Comparison of ENCODE assay signal across 24 cellular contexts in the genomic region with DNA sequence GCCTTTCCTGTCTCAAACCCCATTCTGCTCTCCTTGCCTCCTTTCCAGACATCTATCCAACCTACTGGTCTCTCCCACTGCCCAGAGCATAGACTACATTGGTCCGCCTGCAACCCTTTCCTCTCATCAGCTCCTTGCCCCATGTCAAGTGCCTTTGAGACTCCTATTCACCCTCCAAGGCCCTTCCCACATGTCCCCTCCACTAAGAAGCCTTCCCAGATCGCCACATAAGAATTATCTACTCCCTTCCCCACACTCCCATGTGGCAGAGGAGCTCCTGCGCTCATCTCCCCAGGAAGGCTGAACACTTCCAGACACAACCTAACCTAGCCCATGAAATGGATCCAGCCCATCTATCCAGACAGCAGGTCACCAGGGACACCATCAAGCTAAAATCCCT. TPM values are rescaled to one million over a fixed set of nuclear protein-coding genes. Genes with fewer than 3 reads are reported as not detected.
DNase-seq lines count a peak whose midpoint lies in the region; ATAC-seq, FAIRE-seq and TF ChIP-seq lines count a peak whose summit lies in the region.
"Had no signal": no experiment of that assay in that cellular context is flagged by ENCODE, and none has a peak within 500 bp of the region (broad histone marks: within the 10 kb centered on the region; RNA-seq: fewer than 3 reads in every experiment).

No MANE protein-coding gene starts in this region.

- H3K27me3 Mint-ChIP-seq in stimulated activated naive CD8-positive, alpha-beta T cell treated with anti-CD3 and anti-CD28 coated beads, Interleukin-15, Interleukin-2, amounts not matched to agents 100 ng/mL and 50 ng/mL, for 24 hours = no peaks in the 10 kb centered on the region
- no peaks in the 10 kb centered on the region for H3K27me3 Mint-ChIP-seq in activated T-cell treated with anti-CD3 and anti-CD28 coated beads, Interleukin-2, amount 50 U/mL, for 24 hours

- intact Hi-C loops in endothelial cell of umbilical vein (cut with micrococcal nuclease) = no loop called here
- intact Hi-C loops in vagina (cut with DNase I) = no loop called here

- H3K27ac ChIP-seq in endothelial cell of umbilical vein (ENCODE audit: insufficient read depth, low read depth, low read length) (peak overlapping the region; percentile 82), parathyroid adenoma (peak overlapping the region; percentile 76), vagina (peak overlapping the region; percentile 62), caudate nucleus (ENCODE audit: low read depth, low read length) (no peak overlapping the region)
- H3K27ac ChIP-seq: ovary had no signal

- CTCF ChIA-PET in endothelial cell of umbilical vein (lab: Charles Lee) = interaction anchor here (0.9 to 5.5 kb wide), 5 partner anchors 9 to 45 kb away, joined by 3 to 54 read pairs (median 7); a partner anchor contains a TSS

- dilution Hi-C loops in endothelial cell of umbilical vein (cut with MboI; ENCODE audit: extremely low pct_ligation_motif_present, low sequenced_read_pairs) = no loop called here

- ATAC-seq in stimulated activated naive CD8-positive, alpha-beta T cell treated with anti-CD3 and anti-CD28 coated beads, Interleukin-15, Interleukin-2, amounts not matched to agents 100 U/mL and 50 U/mL, for 24 hours = no peak
- no peak for ATAC-seq in HG03520 (IDR thresholded peaks at IDR 0.05; ENCODE audit: unreplicated experiment)
- ATAC-seq: activated CD8-positive, alpha-beta T cell treated with anti-CD3 and anti-CD28 coated beads, Interleukin-2, amount 10 ng/mL, durations not matched to agents 7 days and 5 days; HCT116 had no signal

- no peak overlapping the region for H3K4me3 Mint-ChIP-seq in stimulated activated naive CD8-positive, alpha-beta T cell treated with anti-CD3 and anti-CD28 coated beads, Interleukin-15, Interleukin-2, amounts not matched to agents 100 ng/mL and 50 ng/mL, for 24 hours
- H3K4me3 Mint-ChIP-seq in activated T-cell treated with anti-CD3 and anti-CD28 coated beads, Interleukin-2, amount 50 U/mL, for 24 hours = no peak overlapping the region
- H3K4me3 Mint-ChIP-seq: activated CD8-positive, alpha-beta T cell treated with anti-CD3 and anti-CD28 coated beads, Interleukin-2, amount 10 ng/mL, durations not matched to agents 7 days and 5 days; activated T-helper 1 cell treated with anti-CD3 and anti-CD28 coated beads, Interleukin-12 subunit alpha, Interleukin-12 subunit beta, Interleukin-2, Interleukin-4 antibody, amounts not matched to agents 30 ng/mL and 10 ng/mL and 1 ng/mL, durations not matched to agents 14 hours and 24 hours and 36 hours had no signal

- FAIRE-seq in endothelial cell of umbilical vein (lab: Jason Lieb, UNC) = no peak

- H2AFZ ChIP-seq in endothelial cell of umbilical vein (ENCODE audit: low read depth, low read length) = no peak overlapping the region
- no peak overlapping the region for H2AFZ ChIP-seq in parathyroid adenoma

- H3K36me3 ChIP-seq in endothelial cell of umbilical vein (ENCODE audit: control insufficient read depth in 2 of 2, extremely low read depth in 1 of 2, insufficient read depth in 2 of 2, low read length in 2 of 2) = no peaks in the 10 kb centered on the region
- no peaks in the 10 kb centered on the region for H3K36me3 ChIP-seq in parathyroid adenoma (ENCODE audit: control insufficient read depth, insufficient read depth, low read length)
- H3K36me3 ChIP-seq in vagina = no peaks in the 10 kb centered on the region
- H3K36me3 ChIP-seq: ovary had no signal

- peaks cover 4% of the 10 kb centered on the region for H3K36me3 Mint-ChIP-seq in stimulated activated naive CD8-positive, alpha-beta T cell treated with anti-CD3 and anti-CD28 coated beads, Interleukin-15, Interleukin-2, amounts not matched to agents 100 ng/mL and 50 ng/mL, for 24 hours (ENCODE audit: low read depth)
- no peaks in the 10 kb centered on the region for H3K36me3 Mint-ChIP-seq in activated T-cell treated with anti-CD3 and anti-CD28 coated beads, Interleukin-2, amount 50 U/mL, for 24 hours (ENCODE audit: low read depth)

- no peaks in the 10 kb centered on the region for H3K79me2 ChIP-seq in endothelial cell of umbilical vein (ENCODE audit: control insufficient read depth, insufficient read depth, low read length)
- H3K79me2 ChIP-seq in parathyroid adenoma = no peaks in the 10 kb centered on the region

- TF ChIP-seq CTCF in endothelial cell of umbilical vein (IDR thresholded peaks at IDR 0.05; ENCODE audit: extremely low read depth in 1 of 2, insufficient read depth in 1 of 2, low read depth in 1 of 2, low read length in 2 of 2) (no peak), parathyroid adenoma (IDR thresholded peaks at IDR 0.05) (no peak), vagina (IDR thresholded peaks at IDR 0.05) (no peak)

- no peak for TF ChIP-seq POLR2A in endothelial cell of umbilical vein (IDR thresholded peaks at IDR 0.05; ENCODE audit: low read depth, low read length)
- TF ChIP-seq POLR2A in vagina (IDR thresholded peaks at IDR 0.05) = no peak

- no peaks in the 10 kb centered on the region for H3K9me3 ChIP-seq in endothelial cell of umbilical vein (replicated peaks; ENCODE audit: control insufficient read depth, insufficient read depth, low read length)
- no peaks in the 10 kb centered on the region for H3K9me3 ChIP-seq in parathyroid adenoma (ENCODE audit: control insufficient read depth, low read length)
- no peaks in the 10 kb centered on the region for H3K9me3 ChIP-seq in vagina
- H3K9me3 ChIP-seq: mucosa of descending colon, ovary had no signal

- H3K4me2 ChIP-seq in endothelial cell of umbilical vein (ENCODE audit: insufficient read depth, low read length) = no peak overlapping the region
- peak overlapping the region; percentile 25 for H3K4me2 ChIP-seq in parathyroid adenoma (ENCODE audit: low read length)

- H3K9me1 ChIP-seq in endothelial cell of umbilical vein (replicated peaks; ENCODE audit: control insufficient read depth, extremely low read depth, insufficient read depth, low read length) = no peaks in the 10 kb centered on the region

- no TSS peak for BruUV-seq in endothelial cell of umbilical vein (replicated peaks; lab: Mats Ljungman, UMichigan)

- no peak overlapping the region for H3K4me3 ChIP-seq in endothelial cell of umbilical vein (replicated peaks in 1 of 3; ENCODE audit: insufficient read depth in 1 of 3, low read depth in 1 of 3, low read length in 3 of 3)
- H3K4me3 ChIP-seq in parathyroid adenoma (ENCODE audit: low read depth, low read length) = no peak overlapping the region
- no peak overlapping the region for H3K4me3 ChIP-seq in vagina
- H3K4me3 ChIP-seq: mucosa of descending colon, ovary had no signal

- peaks cover 20% of the 10 kb centered on the region for H3K4me1 Mint-ChIP-seq in stimulated activated naive CD8-positive, alpha-beta T cell treated with anti-CD3 and anti-CD28 coated beads, Interleukin-15, Interleukin-2, amounts not matched to agents 100 ng/mL and 50 ng/mL, for 24 hours (ENCODE audit: low read depth)
- peaks cover 24% of the 10 kb centered on the region for H3K4me1 Mint-ChIP-seq in activated T-cell treated with anti-CD3 and anti-CD28 coated beads, Interleukin-2, amount 50 U/mL, for 24 hours (ENCODE audit: low read depth)

- H3K27me3 ChIP-seq in endothelial cell of umbilical vein (ENCODE audit: control insufficient read depth in 2 of 2, insufficient read depth in 2 of 2, low read length in 2 of 2) (no peaks in the 10 kb centered on the region), parathyroid adenoma (ENCODE audit: control insufficient read depth, insufficient read depth, low read length) (no peaks in the 10 kb centered on the region), vagina (no peaks in the 10 kb centered on the region)
- H3K27me3 ChIP-seq: ovary had no signal

- H3K9ac ChIP-seq in endothelial cell of umbilical vein (replicated peaks; ENCODE audit: extremely low read depth, insufficient read depth, low read length) (no peak overlapping the region), parathyroid adenoma (no peak overlapping the region)

- POLR2A ChIA-PET in endothelial cell of umbilical vein (lab: Charles Lee) = no interaction called here

- H3K9me3 Mint-ChIP-seq in stimulated activated naive CD8-positive, alpha-beta T cell treated with anti-CD3 and anti-CD28 coated beads, Interleukin-15, Interleukin-2, amounts not matched to agents 100 ng/mL and 50 ng/mL, for 24 hours = no peaks in the 10 kb centered on the region
- H3K9me3 Mint-ChIP-seq in activated T-cell treated with anti-CD3 and anti-CD28 coated beads, Interleukin-2, amount 50 U/mL, for 24 hours = no peaks in the 10 kb centered on the region
- H3K9me3 Mint-ChIP-seq: activated T-helper 1 cell treated with anti-CD3 and anti-CD28 coated beads, Interleukin-12 subunit alpha, Interleukin-12 subunit beta, Interleukin-2, Interleukin-4 antibody, amounts not matched to agents 30 ng/mL and 10 ng/mL and 1 ng/mL, durations not matched to agents 14 hours and 24 hours and 36 hours had no signal

- peak overlapping the region; percentile 21 for H3K27ac Mint-ChIP-seq in stimulated activated naive CD8-positive, alpha-beta T cell treated with anti-CD3 and anti-CD28 coated beads, Interleukin-15, Interleukin-2, amounts not matched to agents 100 ng/mL and 50 ng/mL, for 24 hours
- no peak overlapping the region for H3K27ac Mint-ChIP-seq in activated T-cell treated with anti-CD3 and anti-CD28 coated beads, Interleukin-2, amount 50 U/mL, for 24 hours
- H3K27ac Mint-ChIP-seq: activated CD8-positive, alpha-beta T cell treated with anti-CD3 and anti-CD28 coated beads, Interleukin-2, amount 10 ng/mL, durations not matched to agents 7 days and 5 days; activated T-helper 1 cell treated with anti-CD3 and anti-CD28 coated beads, Interleukin-12 subunit alpha, Interleukin-12 subunit beta, Interleukin-2, Interleukin-4 antibody, amounts not matched to agents 30 ng/mL and 10 ng/mL and 1 ng/mL, durations not matched to agents 14 hours and 24 hours and 36 hours had no signal

- DNase-seq in stimulated activated naive CD8-positive, alpha-beta T cell treated with anti-CD3 and anti-CD28 coated beads, Interleukin-15, Interleukin-2, amounts not matched to agents 100 U/mL and 50 U/mL, for 24 hours = no peak
- DNase-seq in endothelial cell of umbilical vein (ENCODE audit: low read depth, low spot score) = no peak
- no peak for DNase-seq in vagina (ENCODE audit: extremely low spot score in 2 of 2)
- no peak for DNase-seq in caudate nucleus (lab: John Stamatoyannopoulos, UW)
- DNase-seq in activated T-cell treated with anti-CD3 and anti-CD28 coated beads, Interleukin-2, amount 50 U/mL, for 24 hours = no peak
- DNase-seq: ACHN; activated CD4-positive, CD25-positive, alpha-beta regulatory T cell; activated CD8-positive, alpha-beta T cell treated with anti-CD3 and anti-CD28 coated beads, Interleukin-2, amount 10 ng/mL, durations not matched to agents 7 days and 5 days; cerebellar nuclear complex; hypothalamus; kidney glomerular epithelial cell; NCI-H1694 treated with DMSO at 0.1 percent for 48 hours; NCI-H446; SHP77 treated with DMSO at 0.1 percent for 48 hours; stimulated activated naive CD4-positive, alpha-beta T cell; T-helper 2 cell had no signal

- peaks cover 30% of the 10 kb centered on the region for H3K4me1 ChIP-seq in endothelial cell of umbilical vein (ENCODE audit: control insufficient read depth, extremely low read depth, insufficient read depth, low read length)
- peaks cover 22% of the 10 kb centered on the region for H3K4me1 ChIP-seq in parathyroid adenoma
- H3K4me1 ChIP-seq in vagina = peaks cover 39% of the 10 kb centered on the region

- H4K20me1 ChIP-seq in endothelial cell of umbilical vein (replicated peaks; ENCODE audit: control insufficient read depth, extremely low read depth, insufficient read depth, low read length) = no peaks in the 10 kb centered on the region

RNA-seq across cellular contexts. Expression of a gene that starts 10.3 kb away (rescaled TPM):
- total RNA-seq in endothelial cell of umbilical vein = 27.6 and 31.5 TPM in 2 replicates
- 20.2 and 23.6 TPM in 2 replicates for polyA plus RNA-seq in endothelial cell of umbilical vein
- 13.0 and 13.9 TPM in 2 replicates for polyA plus RNA-seq in endothelial cell of umbilical vein (2011; cell fraction: cytosol; rRNA removed)
- 21.5 and 22.1 TPM in 2 replicates for polyA plus RNA-seq in endothelial cell of umbilical vein (2011; cell fraction: nucleus; rRNA removed)
- 10.6 and 12.3 TPM in 2 replicates for polyA plus RNA-seq in endothelial cell of umbilical vein (2012)
- 9.3 and 12.7 TPM in 2 replicates for polyA minus RNA-seq in endothelial cell of umbilical vein
- 24.2 TPM for polyA minus RNA-seq in endothelial cell of umbilical vein (2011; cell fraction: cytosol; rRNA and poly(A)+ RNA removed)
- 7.0 and 7.6 TPM in 2 replicates for polyA minus RNA-seq in endothelial cell of umbilical vein (2011; cell fraction: nucleus; rRNA and poly(A)+ RNA removed)
- total RNA-seq in vagina = 4.9 TPM

RNA-seq across cellular contexts. Expression of a gene that starts 28.0 kb away (rescaled TPM):
- not detected in 2 replicates for total RNA-seq in endothelial cell of umbilical vein
- 0.01 and 0.10 TPM in 2 replicates for polyA plus RNA-seq in endothelial cell of umbilical vein
- polyA plus RNA-seq in endothelial cell of umbilical vein (2011; cell fraction: cytosol; rRNA removed) = not detected in 2 replicates
- not detected in 2 replicates for polyA plus RNA-seq in endothelial cell of umbilical vein (2011; cell fraction: nucleus; rRNA removed)
- polyA plus RNA-seq in endothelial cell of umbilical vein (2012) = not detected in 2 replicates
- polyA minus RNA-seq in endothelial cell of umbilical vein = not detected in 2 replicates
- not detected for polyA minus RNA-seq in endothelial cell of umbilical vein (2011; cell fraction: cytosol; rRNA and poly(A)+ RNA removed)
- not detected in 2 replicates for polyA minus RNA-seq in endothelial cell of umbilical vein (2011; cell fraction: nucleus; rRNA and poly(A)+ RNA removed)
- total RNA-seq in vagina = 3.7 TPM
- total RNA-seq: Daoy had no signal

RNA-seq across cellular contexts. Expression of a gene that starts 34.5 kb away (rescaled TPM):
- not detected in 2 replicates for total RNA-seq in endothelial cell of umbilical vein
- polyA plus RNA-seq in endothelial cell of umbilical vein = not detected in 2 replicates
- polyA plus RNA-seq in endothelial cell of umbilical vein (2011; cell fraction: cytosol; rRNA removed) = not detected in 2 replicates
- polyA plus RNA-seq in endothelial cell of umbilical vein (2011; cell fraction: nucleus; rRNA removed) = not detected in 2 replicates
- not detected in 2 replicates for polyA plus RNA-seq in endothelial cell of umbilical vein (2012)
- not detected in 2 replicates for polyA minus RNA-seq in endothelial cell of umbilical vein
- polyA minus RNA-seq in endothelial cell of umbilical vein (2011; cell fraction: cytosol; rRNA and poly(A)+ RNA removed) = not detected
- not detected in 2 replicates for polyA minus RNA-seq in endothelial cell of umbilical vein (2011; cell fraction: nucleus; rRNA and poly(A)+ RNA removed)
- total RNA-seq in vagina = not detected
- total RNA-seq: Daoy had no signal
